ENCODE assay signal across 9 cellular contexts in genomic region chr5:73692166-73692640, GRCh38.
DNase-seq lines count a peak whose midpoint lies in the region; ATAC-seq, FAIRE-seq and TF ChIP-seq lines count a peak whose summit lies in the region.
"Had no signal": no experiment of that assay in that cellular context is flagged by ENCODE, and none has a peak within 500 bp of the region (broad histone marks: within the 10 kb centered on the region; RNA-seq: fewer than 3 reads in every experiment).

No MANE protein-coding gene starts in this region.

- 56 to 74% (median 64%) methylated on average over 2 of the region's 2 CpGs for WGBS in small intestine, 3 donors

- no peaks in the 10 kb centered on the region for H3K27me3 ChIP-seq in small intestine (ENCODE audit: control insufficient read depth in 2 of 2, insufficient read depth in 2 of 2, low read length in 2 of 2)

- H3K4me3 ChIP-seq in mucosa of descending colon (no peak overlapping the region), small intestine (ENCODE audit: low read depth in 1 of 2, low read length in 2 of 2) (no peak overlapping the region)

- H3K4me1 Mint-ChIP-seq in central memory CD8-positive, alpha-beta T cell, result peaks cover 35% of the 10 kb centered on the region
- H3K4me1 Mint-ChIP-seq in osteocyte (ENCODE audit: unreplicated experiment) (peaks cover 54% of the 10 kb centered on the region), WTC11 (peaks cover 30% of the 10 kb centered on the region)
- peaks cover 31% of the 10 kb centered on the region for H3K4me1 Mint-ChIP-seq in activated naive CD8-positive, alpha-beta T cell treated with anti-CD3 and anti-CD28 coated beads, Interleukin-2, amount 50 U/mL, for 24 hours

- no peak overlapping the region for H3K27ac ChIP-seq in small intestine (ENCODE audit: low read depth in 1 of 2, low read length in 1 of 2)

- H3K36me3 ChIP-seq in mucosa of descending colon (ENCODE audit: low read depth) (no peaks in the 10 kb centered on the region), small intestine (ENCODE audit: control insufficient read depth in 2 of 2, insufficient read depth in 2 of 2, low read length in 2 of 2) (no peaks in the 10 kb centered on the region)

- intact Hi-C loops in mucosa of descending colon (cut with DNase I, micrococcal nuclease), result loop anchor here in 1 of 2 donors (10.0 kb wide), 1 partner anchor 87 kb away; no protein-coding TSS in a partner anchor

- CTCF ChIA-PET in GM10248 (lab: Yijun Ruan, JAX), result interaction anchor here (1.0 to 4.0 kb wide), 12 partner anchors 10 to 101 kb away, joined by 3 to 35 read pairs (median 6); no protein-coding TSS in a partner anchor
- CTCF ChIA-PET in WTC11 (lab: Charles Lee), result interaction anchor here (1.5 kb wide), 1 partner anchor 173 kb away, joined by 4 read pairs; no protein-coding TSS in a partner anchor

- H3K9me3 ChIP-seq in mucosa of descending colon (no peaks in the 10 kb centered on the region), small intestine (ENCODE audit: control insufficient read depth, low read depth) (no peaks in the 10 kb centered on the region)

- POLR2A ChIA-PET in GM10248 (lab: Yijun Ruan, JAX) (no interaction called here), WTC11 (lab: Charles Lee) (no interaction called here)

- H3K27me3 Mint-ChIP-seq in central memory CD8-positive, alpha-beta T cell, result no peaks in the 10 kb centered on the region
- H3K27me3 Mint-ChIP-seq in osteocyte (ENCODE audit: unreplicated experiment) (no peaks in the 10 kb centered on the region), WTC11 (ENCODE audit: low read depth) (no peaks in the 10 kb centered on the region; the same call in 1 of the 2 replicates)
- H3K27me3 Mint-ChIP-seq in activated naive CD8-positive, alpha-beta T cell treated with anti-CD3 and anti-CD28 coated beads, Interleukin-2, amount 50 U/mL, for 24 hours, result peaks cover 22% of the 10 kb centered on the region

- peak; percentile 37 for DNase-seq in GM10248 (ENCODE audit: extremely low spot score)
- DNase-seq in HS-5 (ENCODE audit: low read depth), result peak; percentile 74
- no peak for DNase-seq in central memory CD8-positive, alpha-beta T cell (ENCODE audit: low spot score in 2 of 2)
- no peak for DNase-seq in osteocyte (ENCODE audit: extremely low spot score, unreplicated experiment)
- DNase-seq in activated naive CD8-positive, alpha-beta T cell treated with anti-CD3 and anti-CD28 coated beads, Interleukin-2, amount 50 U/mL, for 24 hours, result no peak
- DNase-seq in mucosa of descending colon, result no peak
- DNase-seq in WTC11 (ENCODE audit: low spot score), result no peak
- no peak for DNase-seq in small intestine
- DNase-seq: islet precursor cell had no signal

- FAIRE-seq in small intestine (lab: Jason Lieb, UNC), result no peak

- no peak for ATAC-seq in central memory CD8-positive, alpha-beta T cell (replicated peaks; ENCODE audit: extremely low read depth, poor library complexity, severe bottlenecking)
- no peak for ATAC-seq in activated naive CD8-positive, alpha-beta T cell treated with anti-CD3 and anti-CD28 coated beads, Interleukin-2, amount 50 U/mL, for 24 hours
- ATAC-seq in mucosa of descending colon, result no peak
- ATAC-seq in WTC11, result no peak

- H3K4me1 ChIP-seq in mucosa of descending colon (ENCODE audit: low read depth), result no peaks in the 10 kb centered on the region
- no peaks in the 10 kb centered on the region for H3K4me1 ChIP-seq in small intestine (ENCODE audit: control insufficient read depth in 2 of 2, insufficient read depth in 1 of 2, low read depth in 1 of 2, low read length in 1 of 2)

- H3K9me3 Mint-ChIP-seq in central memory CD8-positive, alpha-beta T cell, result no peaks in the 10 kb centered on the region
- no peaks in the 10 kb centered on the region for H3K9me3 Mint-ChIP-seq in osteocyte (ENCODE audit: unreplicated experiment)
- no peaks in the 10 kb centered on the region for H3K9me3 Mint-ChIP-seq in activated naive CD8-positive, alpha-beta T cell treated with anti-CD3 and anti-CD28 coated beads, Interleukin-2, amount 50 U/mL, for 24 hours
- no peaks in the 10 kb centered on the region for H3K9me3 Mint-ChIP-seq in WTC11

- no peaks in the 10 kb centered on the region for H3K36me3 Mint-ChIP-seq in central memory CD8-positive, alpha-beta T cell (ENCODE audit: insufficient read depth)
- peaks cover 15% of the 10 kb centered on the region for H3K36me3 Mint-ChIP-seq in osteocyte (ENCODE audit: unreplicated experiment)
- H3K36me3 Mint-ChIP-seq in activated naive CD8-positive, alpha-beta T cell treated with anti-CD3 and anti-CD28 coated beads, Interleukin-2, amount 50 U/mL, for 24 hours (ENCODE audit: low read depth), result no peaks in the 10 kb centered on the region
- H3K36me3 Mint-ChIP-seq in WTC11, result no peaks in the 10 kb centered on the region

- peak overlapping the region; percentile 54 for H3K27ac Mint-ChIP-seq in central memory CD8-positive, alpha-beta T cell (ENCODE audit: low read depth)
- H3K27ac Mint-ChIP-seq in osteocyte (ENCODE audit: unreplicated experiment), result peak overlapping the region; percentile 79
- H3K27ac Mint-ChIP-seq in activated naive CD8-positive, alpha-beta T cell treated with anti-CD3 and anti-CD28 coated beads, Interleukin-2, amount 50 U/mL, for 24 hours, result no peak overlapping the region
- no peak overlapping the region for H3K27ac Mint-ChIP-seq in WTC11

- TF ChIP-seq CTCF in GM10248 (IDR thresholded peaks at IDR 0.05; ENCODE audit: control extremely low read depth, extremely low read depth, low read depth, missing control alignments) (no peak), osteocyte (IDR thresholded peaks at IDR 0.05) (no peak), mucosa of descending colon (IDR thresholded peaks at IDR 0.05) (no peak), WTC11 (IDR thresholded peaks at IDR 0.05) (no peak)

- no peak overlapping the region for H3K4me3 Mint-ChIP-seq in central memory CD8-positive, alpha-beta T cell
- H3K4me3 Mint-ChIP-seq in osteocyte (ENCODE audit: unreplicated experiment), result no peak overlapping the region
- no peak overlapping the region for H3K4me3 Mint-ChIP-seq in activated naive CD8-positive, alpha-beta T cell treated with anti-CD3 and anti-CD28 coated beads, Interleukin-2, amount 50 U/mL, for 24 hours
- H3K4me3 Mint-ChIP-seq in WTC11, result no peak overlapping the region

TF ChIP-seq in WTC11, 78 proteins besides CTCF, POLR2A, EP300 and RAD21:
- TF ChIP-seq RORB (CRISPR knock-in tag; IDR thresholded peaks at IDR 0.05), result no peak
- TF ChIP-seq ZNF232 (CRISPR knock-in tag; IDR thresholded peaks at IDR 0.05), result no peak
- TF ChIP-seq ELF4 (CRISPR knock-in tag; IDR thresholded peaks at IDR 0.05; ENCODE audit: low read depth), result no peak
- no peak for TF ChIP-seq ZMAT4 (CRISPR knock-in tag; IDR thresholded peaks at IDR 0.05)
- TF ChIP-seq TCF7 (CRISPR knock-in tag; IDR thresholded peaks at IDR 0.05; ENCODE audit: low read depth), result no peak

Comparison
In these comparisons a context has a peak if more than half of its experiments do, and no peak if none do; other contexts are left out.
1. DNase-seq: peak in GM10248 (single experiment) and HS-5 (single experiment); none in central memory CD8-positive, alpha-beta T cell (0 of 2), osteocyte (single experiment), activated naive CD8-positive, alpha-beta T cell treated with anti-CD3 and anti-CD28 coated beads, Interleukin-2, amount 50 U/mL, for 24 hours (single experiment), mucosa of descending colon (0 of 3), WTC11 (single experiment) and small intestine (single experiment).
2. H3K27ac Mint-ChIP-seq: peak in central memory CD8-positive, alpha-beta T cell (single experiment) and osteocyte (single experiment); none in activated naive CD8-positive, alpha-beta T cell treated with anti-CD3 and anti-CD28 coated beads, Interleukin-2, amount 50 U/mL, for 24 hours (single experiment) and WTC11 (single experiment).